18 cellular contexts compared by ENCODE assay signal in genomic region chr16:69771651-69771967, GRCh38. TPM values are rescaled to one million over a fixed set of nuclear protein-coding genes. Genes with fewer than 3 reads are reported as not detected.
A peak's percentile ranks its signal among the peaks of the same experiment; 100 is the strongest.
DNase-seq lines count a peak whose midpoint lies in the region; ATAC-seq and TF ChIP-seq lines count a peak whose summit lies in the region.
"Had no signal": no experiment of that assay in that cellular context is flagged by ENCODE, and none has a peak within 500 bp of the region (broad histone marks: within the 10 kb centered on the region; RNA-seq: fewer than 3 reads in every experiment).

No MANE protein-coding gene starts in this region.

- no peak overlapping the region for H3K9ac ChIP-seq in OCI-LY3 (ENCODE audit: low read length)
- H3K9ac ChIP-seq: BLaER1 treated with 17β-estradiol and CSF1 and Interleukin-3, amounts not matched to agents 10 nM and 100 nM had no signal

- H3K27me3 Mint-ChIP-seq in CD4-positive, alpha-beta T cell = no peaks in the 10 kb centered on the region
- H3K27me3 Mint-ChIP-seq in memory B cell = no peaks in the 10 kb centered on the region

- H3K4me2 ChIP-seq in OCI-LY3 (ENCODE audit: low read length) = peak overlapping the region; percentile 57
- H3K4me2 ChIP-seq: PC-9 had no signal

- POLR2A ChIA-PET in CD4-positive, alpha-beta T cell (lab: Charles Lee) = interaction anchor here (4.6 kb wide), 1 partner anchor 9 kb away, joined by 16 read pairs; the partner anchor contains the start of gene WWP2

- ATAC-seq in CD4-positive, alpha-beta T cell (ENCODE audit: poor library complexity) = no peak
- ATAC-seq in body of pancreas = peak; percentile 42
- no peak for ATAC-seq in memory B cell (ENCODE audit: low read depth)
- ATAC-seq in GM18519 (IDR thresholded peaks at IDR 0.05; ENCODE audit: low FRiP score, unreplicated experiment) = no peak
- ATAC-seq: SK-N-SH treated with all-trans-retinoic acid at 6 μM for 48 hours had no signal

- peak overlapping the region; percentile 13 for H3K27ac Mint-ChIP-seq in CD4-positive, alpha-beta T cell
- H3K27ac Mint-ChIP-seq in memory B cell = peak overlapping the region; percentile 11

- no peak overlapping the region for H3K27ac ChIP-seq in CD4-positive, alpha-beta T cell (ENCODE audit: low read depth, low read length)
- H3K27ac ChIP-seq in OCI-LY3 (ENCODE audit: low read length) = no peak overlapping the region
- peak overlapping the region; percentile 49 to 74 (median 55) for H3K27ac ChIP-seq in body of pancreas
- H3K27ac ChIP-seq: BLaER1 treated with 17β-estradiol and CSF1 and Interleukin-3, amounts not matched to agents 10 nM and 100 nM; PC-9; RWPE1 had no signal

- no peaks in the 10 kb centered on the region; the same call in 1 of the 2 replicates for H4K20me1 ChIP-seq in OCI-LY3 (ENCODE audit: insufficient read depth, low read length)

- TF ChIP-seq CTCF in CD4-positive, alpha-beta T cell (IDR thresholded peaks at IDR 0.05) = no peak
- TF ChIP-seq CTCF in OCI-LY3 (IDR thresholded peaks at IDR 0.05; ENCODE audit: low read depth, low read length) (no peak), body of pancreas (IDR thresholded peaks at IDR 0.05) (no peak), BE2C (IDR thresholded peaks at IDR 0.05; ENCODE audit: low read depth, low read length) (no peak)

- intact Hi-C loops in CD4-positive, alpha-beta T cell (cut with DNase I, micrococcal nuclease) = no loop called here
- intact Hi-C loops in body of pancreas (cut with DNase I) = no loop called here

- no peak for DNase-seq in CD4-positive, alpha-beta T cell
- no peak for DNase-seq in body of pancreas
- no peak for DNase-seq in memory B cell (ENCODE audit: low spot score in 2 of 2)
- no peak for DNase-seq in NCI-H1436 (lab: John Stamatoyannopoulos, UW)
- DNase-seq in activated naive CD4-positive, alpha-beta T cell (lab: John Stamatoyannopoulos, UW) = no peak
- DNase-seq in BE2C = no peak
- DNase-seq: DMS79, NCI-H1092 treated with DMSO at 0.1 percent for 48 hours, NCI-H1930, NCI-H226, NCI-H524, PC-9, SIG-M5 had no signal

- H3K4me1 Mint-ChIP-seq in CD4-positive, alpha-beta T cell (ENCODE audit: low read depth) = peaks cover 56% of the 10 kb centered on the region
- peaks cover 34% of the 10 kb centered on the region for H3K4me1 Mint-ChIP-seq in memory B cell

- H3K36me3 ChIP-seq in OCI-LY3 (replicated peaks; ENCODE audit: low read depth, low read length) = peaks cover 16% of the 10 kb centered on the region
- no peaks in the 10 kb centered on the region for H3K36me3 ChIP-seq in body of pancreas (replicated peaks in 1 of 2; ENCODE audit: insufficient read depth in 1 of 2, low read depth in 2 of 2)
- H3K36me3 ChIP-seq in BE2C = no peaks in the 10 kb centered on the region

- 26 to 47% methylated on average over 2 of the region's 2 CpGs for WGBS in body of pancreas, 2 donors

- H3K9me3 Mint-ChIP-seq in CD4-positive, alpha-beta T cell = peaks cover 6% of the 10 kb centered on the region
- peaks cover 6% of the 10 kb centered on the region for H3K9me3 Mint-ChIP-seq in memory B cell

- peaks cover 45% of the 10 kb centered on the region for H3K79me2 ChIP-seq in OCI-LY3 (ENCODE audit: low read length)

- H3K36me3 Mint-ChIP-seq in CD4-positive, alpha-beta T cell (ENCODE audit: low read depth) = peaks cover 36% of the 10 kb centered on the region
- peaks cover 20% of the 10 kb centered on the region for H3K36me3 Mint-ChIP-seq in memory B cell

- no peak overlapping the region for H2AFZ ChIP-seq in OCI-LY3 (ENCODE audit: low read depth, low read length)
- H2AFZ ChIP-seq: PC-9 had no signal

- H3K4me3 ChIP-seq in OCI-LY3 (ENCODE audit: low read length) (0 out of 2 replicates have a peak overlapping the region, but pooled peaks have one; percentile 19), body of pancreas (no peak overlapping the region), BE2C (ENCODE audit: low read depth, low read length) (no peak overlapping the region)
- H3K4me3 ChIP-seq: BLaER1 treated with 17β-estradiol and CSF1 and Interleukin-3, amounts not matched to agents 10 nM and 100 nM; PC-9 had no signal

- peaks cover 13% of the 10 kb centered on the region for H3K9me3 ChIP-seq in CD4-positive, alpha-beta T cell (ENCODE audit: control insufficient read depth, low read length)
- H3K9me3 ChIP-seq in OCI-LY3 (ENCODE audit: insufficient read depth, low read length) = peaks cover 11% of the 10 kb centered on the region; the same call in 1 of the 2 replicates
- no peaks in the 10 kb centered on the region for H3K9me3 ChIP-seq in body of pancreas
- H3K9me3 ChIP-seq in BE2C = no peaks in the 10 kb centered on the region

- no peak for TF ChIP-seq POLR2A in body of pancreas (IDR thresholded peaks at IDR 0.05)

- CTCF ChIA-PET in CD4-positive, alpha-beta T cell (lab: Charles Lee) = interaction anchor here (0.6 kb wide), 1 partner anchor 1798 kb away, joined by 3 read pairs; no protein-coding TSS in a partner anchor

- no peak overlapping the region for H3K4me3 Mint-ChIP-seq in CD4-positive, alpha-beta T cell
- H3K4me3 Mint-ChIP-seq in memory B cell = no peak overlapping the region

- H3K4me1 ChIP-seq in OCI-LY3 (ENCODE audit: low read length) (peaks cover 58% of the 10 kb centered on the region), body of pancreas (peaks cover 57% of the 10 kb centered on the region), BE2C (no peaks in the 10 kb centered on the region)

- H3K27me3 ChIP-seq in CD4-positive, alpha-beta T cell (ENCODE audit: control insufficient read depth, insufficient read depth, low read length) = no peaks in the 10 kb centered on the region
- no peaks in the 10 kb centered on the region for H3K27me3 ChIP-seq in OCI-LY3 (ENCODE audit: low read depth, low read length)
- no peaks in the 10 kb centered on the region for H3K27me3 ChIP-seq in body of pancreas
- H3K27me3 ChIP-seq in BE2C = no peaks in the 10 kb centered on the region
- H3K27me3 ChIP-seq: BLaER1 treated with 17β-estradiol and CSF1 and Interleukin-3, amounts not matched to agents 10 nM and 100 nM had no signal

RNA-seq across cellular contexts. Expression of gene WWP2, which starts 9.5 kb away (rescaled TPM):
- total RNA-seq in CD4-positive, alpha-beta T cell = 10 to 100 TPM; 41.9 to 43.0 TPM
- 10 to 100 TPM; 34.8 to 78.8 TPM for total RNA-seq in body of pancreas
- polyA plus RNA-seq in BE2C (2012; ENCODE audit: insufficient read depth, insufficient read length, low read depth) = 20.8 TPM

RNA-seq across cellular contexts. Expression of gene NOB1, which starts 16.9 kb away (rescaled TPM):
- 10 to 100 TPM; 31.0 to 33.9 TPM for total RNA-seq in CD4-positive, alpha-beta T cell
- 10 to 100 TPM; 28.0 to 69.0 TPM for total RNA-seq in body of pancreas
- polyA plus RNA-seq in BE2C (2012; ENCODE audit: insufficient read depth, insufficient read length, low read depth) = 205 TPM

RNA-seq across cellular contexts. Expression of gene NQO1, which starts 45.2 kb away (rescaled TPM):
- total RNA-seq in CD4-positive, alpha-beta T cell = under 1 TPM; 0.25 to 0.80 TPM
- total RNA-seq in body of pancreas = 10 to 100 TPM; 26.5 to 36.6 TPM
- 25.0 TPM for polyA plus RNA-seq in BE2C (2012; ENCODE audit: insufficient read depth, insufficient read length, low read depth)

Comparison
In these comparisons a context has a peak if more than half of its experiments do, and no peak if none do; other contexts are left out.
1. H3K27ac ChIP-seq: peak in body of pancreas (4 of 4); none in CD4-positive, alpha-beta T cell (single experiment) and OCI-LY3 (single experiment).
2. RNA of gene NQO1, which starts 45.2 kb away (total RNA-seq): 26.5 to 36.6 TPM in body of pancreas; 0.25 to 0.80 TPM in CD4-positive, alpha-beta T cell; every median in the first group is over 10 times any median in the second.